8 cellular contexts compared by ENCODE assay signal in the genomic region with DNA sequence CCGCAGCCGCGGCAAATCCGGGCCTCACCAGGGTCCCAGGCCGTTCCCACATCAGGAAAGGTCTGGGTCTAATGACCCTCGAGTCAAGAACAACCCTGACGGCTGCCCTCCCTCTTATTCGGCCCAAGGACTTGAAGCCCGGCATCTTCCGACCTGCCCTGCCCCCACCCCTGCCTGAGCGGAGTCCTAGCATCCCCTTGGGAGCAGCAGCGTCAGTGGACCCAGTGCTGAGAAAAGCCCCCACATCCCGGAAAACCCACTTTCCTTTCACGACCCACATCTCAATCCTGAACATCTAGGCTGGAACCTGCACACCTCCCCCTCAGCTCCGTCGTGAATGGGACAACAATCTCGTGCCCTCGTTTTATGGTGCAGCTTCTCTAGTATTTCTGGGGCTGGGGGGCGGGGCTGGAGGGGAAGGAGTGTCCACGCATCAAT. TPM values are rescaled to one million over a fixed set of nuclear protein-coding genes. Genes with fewer than 3 reads are reported as not detected.
DNase-seq lines count a peak whose midpoint lies in the region; ATAC-seq and TF ChIP-seq lines count a peak whose summit lies in the region.

No MANE protein-coding gene starts in this region.

- H3K4me3 ChIP-seq in astrocyte of the cerebellum (ENCODE audit: low read depth, low read length) (peak overlapping the region; percentile 56), right lobe of liver (no peak overlapping the region), tibial artery (peak overlapping the region; percentile 66 to 77)
- no peak overlapping the region for H3K4me3 ChIP-seq in effector memory CD4-positive, alpha-beta T cell (ENCODE audit: insufficient read depth, low read depth, low read length, poor library complexity, severe bottlenecking)

- H3K9me3 ChIP-seq in right lobe of liver (no peaks in the 10 kb centered on the region), tibial artery (no peaks in the 10 kb centered on the region)
- H3K9me3 ChIP-seq in effector memory CD4-positive, alpha-beta T cell (ENCODE audit: control insufficient read depth, low read length): no peaks in the 10 kb centered on the region

- intact Hi-C loops in right lobe of liver (cut with DNase I): no loop called here
- intact Hi-C loops in tibial artery (cut with DNase I; ENCODE audit: low total_unique reads): loop anchor here (10.0 kb wide), 1 partner anchor 111 kb away; no protein-coding TSS in a partner anchor

- DNase-seq in activated CD4-positive, alpha-beta T cell treated with anti-CD3 and anti-CD28 coated beads for 1 hour: peak; percentile 40
- DNase-seq in activated CD4-positive, alpha-beta T cell treated with anti-CD3 and anti-CD28 coated beads for 48 hours: no peak
- no peak for DNase-seq in astrocyte of the cerebellum (ENCODE audit: low read depth)
- peak in 2 of 3 donors; percentile 44 to 59 for DNase-seq in right lobe of liver
- DNase-seq in tibial artery: peak in 1 of 2 donors; percentile 79
- DNase-seq in UCSD-AML1 (lab: John Stamatoyannopoulos, UW; ENCODE audit: unreplicated experiment): no peak
- no peak for DNase-seq in C1 segment of cervical spinal cord (lab: John Stamatoyannopoulos, UW)
- no peak for DNase-seq in effector memory CD4-positive, alpha-beta T cell

- ATAC-seq in right lobe of liver: no peak

- H3K4me1 ChIP-seq in right lobe of liver (peaks cover 0 to 22% (median 7%) of the 10 kb centered on the region in 4 donors), tibial artery (peaks cover 0 to 45% (median 41%) of the 10 kb centered on the region in 4 donors)
- peaks cover 42% of the 10 kb centered on the region for H3K4me1 ChIP-seq in effector memory CD4-positive, alpha-beta T cell (ENCODE audit: control insufficient read depth, insufficient read depth, low read length, poor library complexity, severe bottlenecking)

- H3K27ac ChIP-seq in right lobe of liver: peak overlapping the region in 1 of 3 donors; percentile 84
- peak overlapping the region; percentile 89 to 90 for H3K27ac ChIP-seq in tibial artery
- H3K27ac ChIP-seq in effector memory CD4-positive, alpha-beta T cell (ENCODE audit: insufficient read depth, low read length, poor library complexity, severe bottlenecking): no peak overlapping the region

- in situ Hi-C loops in astrocyte of the cerebellum (cut with HindIII; ENCODE audit: low sequenced_read_pairs): no loop called here

- H3K27me3 ChIP-seq in right lobe of liver (no peaks in the 10 kb centered on the region), tibial artery (no peaks in the 10 kb centered on the region)
- H3K27me3 ChIP-seq in effector memory CD4-positive, alpha-beta T cell (replicated peaks; ENCODE audit: control insufficient read depth, insufficient read depth, low read length, poor library complexity, severe bottlenecking): no peaks in the 10 kb centered on the region

- TF ChIP-seq CTCF in astrocyte of the cerebellum (IDR thresholded peaks at IDR 0.05; ENCODE audit: low read depth, low read length, missing control alignments) (no peak), right lobe of liver (IDR thresholded peaks at IDR 0.05) (no peak), tibial artery (IDR thresholded peaks at IDR 0.05) (no peak)

- H3K36me3 ChIP-seq in right lobe of liver (peaks cover 0 to 31% (median 9%) of the 10 kb centered on the region in 4 donors), tibial artery (peaks cover 10 to 23% (median 19%) of the 10 kb centered on the region in 3 donors)
- H3K36me3 ChIP-seq in effector memory CD4-positive, alpha-beta T cell (ENCODE audit: control insufficient read depth, insufficient read depth, low read length): peaks cover 8% of the 10 kb centered on the region

- TF ChIP-seq POLR2A in right lobe of liver (IDR thresholded peaks at IDR 0.05): no peak

- WGBS in right lobe of liver (ENCODE audit: insufficient coverage, low coverage, low lambda C conversion rate, missing lambda C conversion rate): 22% methylated on average over 10 of the region's 20 CpGs

RNA-seq across cellular contexts. Expression of gene TMEM88, which starts 0.8 kb away (rescaled TPM):
- total RNA-seq in right lobe of liver: 1 to 10 TPM in 4 of 6 experiments, under 1 TPM in 2; 0.74 to 2.4 (median 1.2) TPM

RNA-seq across cellular contexts. Expression of gene NAA38, which starts 1.7 kb away (rescaled TPM):
- 10 to 100 TPM; 27.2 to 43.0 (median 30.8) TPM for total RNA-seq in right lobe of liver

RNA-seq across cellular contexts. Expression of gene CYB5D1, which starts 2.1 kb away (rescaled TPM):
- total RNA-seq in right lobe of liver: 10 to 100 TPM in 1 of 6 experiments, 1 to 10 TPM in 5; 6.0 to 11.7 (median 7.4) TPM

RNA-seq across cellular contexts. Expression of gene KDM6B, which starts 21.6 kb away (rescaled TPM):
- total RNA-seq in right lobe of liver: 10 to 100 TPM in 4 of 6 experiments, 1 to 10 TPM in 2; 6.1 to 12.8 (median 10.9) TPM

RNA-seq across cellular contexts. Expression of gene CHD3, which starts 32.9 kb away (rescaled TPM):
- 1 to 10 TPM; 3.2 to 7.2 (median 5.1) TPM for total RNA-seq in right lobe of liver

Comparison
In these comparisons a context has a peak if more than half of its experiments do, and no peak if none do; other contexts are left out.
1. DNase-seq: peak in activated CD4-positive, alpha-beta T cell treated with anti-CD3 and anti-CD28 coated beads for 1 hour (single experiment) and right lobe of liver (2 of 3); none in activated CD4-positive, alpha-beta T cell treated with anti-CD3 and anti-CD28 coated beads for 48 hours (single experiment), astrocyte of the cerebellum (single experiment), UCSD-AML1 (single experiment), C1 segment of cervical spinal cord (0 of 14) and effector memory CD4-positive, alpha-beta T cell (0 of 3).
2. H3K4me3 ChIP-seq: peak in astrocyte of the cerebellum (single experiment) and tibial artery (2 of 2); none in right lobe of liver (0 of 3) and effector memory CD4-positive, alpha-beta T cell (single experiment).